Comparison of ENCODE assay signal across 8 cellular contexts in the genomic region with DNA sequence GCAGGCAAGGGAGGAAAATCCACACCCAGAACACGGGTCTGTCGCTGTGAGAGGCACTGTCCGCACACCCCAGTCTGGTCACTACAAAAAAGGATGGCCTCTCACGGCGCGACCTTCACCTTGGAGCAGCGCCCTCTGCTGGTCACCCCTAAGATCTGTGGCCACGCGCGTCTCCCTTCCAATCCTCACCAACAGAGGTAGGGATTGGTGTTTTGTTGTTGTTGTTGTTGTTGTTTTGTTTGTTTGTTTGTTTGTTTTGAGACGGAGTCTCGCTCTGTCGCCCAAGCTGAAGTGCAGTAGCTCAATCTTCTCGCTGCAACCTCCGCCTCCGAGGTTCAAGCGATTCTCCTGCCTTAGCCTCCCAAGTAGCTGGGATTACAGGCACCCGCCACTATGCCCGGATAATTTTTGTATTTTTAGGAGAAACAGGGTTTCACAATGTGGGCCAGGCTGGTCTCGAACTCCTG. TPM values are rescaled to one million over a fixed set of nuclear protein-coding genes. Genes with fewer than 3 reads are reported as not detected.
DNase-seq lines count a peak whose midpoint lies in the region; ATAC-seq and TF ChIP-seq lines count a peak whose summit lies in the region.

No MANE protein-coding gene starts in this region.

- POLR2A ChIA-PET in WTC11 (lab: Charles Lee) = interaction anchor here (0.9 kb wide), 1 partner anchor 15 kb away, joined by 3 read pairs; no protein-coding TSS in a partner anchor

- peak overlapping the region; percentile 51 for H3K4me3 Mint-ChIP-seq in WTC11

- ATAC-seq in WTC11 (peak; percentile 96), HG02938 (IDR thresholded peaks at IDR 0.05; ENCODE audit: unreplicated experiment) (no peak)

- DNase-seq in KBM-7 (peak; percentile 68), WTC11 (ENCODE audit: low spot score) (peak; percentile 82), cerebellar cortex (ENCODE audit: low spot score) (peak; percentile 16), lung microvascular endothelial cell (ENCODE audit: low read depth in 2 of 2) (peak; percentile 35 to 54), NCI-H2171 (lab: John Stamatoyannopoulos, UW) (no peak)
- DNase-seq in stimulated activated CD8-positive, alpha-beta memory T cell treated with anti-CD3 and anti-CD28 coated beads, Interleukin-4, amount 100 ng/mL, for 48 hours = peak; percentile 87

- in situ Hi-C loops in KBM-7 (cut with MboI; ENCODE audit: low pct_unique_long_range_greater_than_20kb, low sequenced_read_pairs) = no loop called here

- H3K4me1 Mint-ChIP-seq in WTC11 = peaks cover 3% of the 10 kb centered on the region

- TF ChIP-seq CTCF in GM12874 (IDR thresholded peaks at IDR 0.05; ENCODE audit: insufficient read depth, low read depth, low read length) (peak; percentile 87), WTC11 (IDR thresholded peaks at IDR 0.05) (peak; percentile 87)

- peak overlapping the region; percentile 88; the same call in 1 of the 2 replicates for H3K27ac Mint-ChIP-seq in WTC11

- H3K27me3 Mint-ChIP-seq in WTC11 (ENCODE audit: low read depth) = no peaks in the 10 kb centered on the region; the same call in 1 of the 2 replicates

- no peaks in the 10 kb centered on the region for H3K9me3 Mint-ChIP-seq in WTC11

- CTCF ChIA-PET in WTC11 (lab: Charles Lee) = interaction anchor here (1.0 to 1.6 kb wide), 6 partner anchors 8 to 69 kb away, joined by 3 to 4 read pairs (median 4); a partner anchor contains a TSS

- no peaks in the 10 kb centered on the region for H3K36me3 Mint-ChIP-seq in WTC11

TF ChIP-seq in WTC11, 78 proteins besides CTCF, POLR2A, EP300 and RAD21:
- TF ChIP-seq FOXK1 (CRISPR knock-in tag; IDR thresholded peaks at IDR 0.05) = 0 out of 2 replicates have a peak, but pooled peaks have one; percentile 4
- peak; percentile 57; the same call in 1 of the 2 replicates for TF ChIP-seq GTF2I (CRISPR knock-in tag; conservative IDR thresholded peaks at IDR 0.05)
- TF ChIP-seq SOX15 (CRISPR knock-in tag; IDR thresholded peaks at IDR 0.05) = no peak
- TF ChIP-seq SMAD3 (CRISPR knock-in tag; IDR thresholded peaks at IDR 0.05; ENCODE audit: borderline replicate concordance) = no peak
- TF ChIP-seq FOXP1 (CRISPR knock-in tag; IDR thresholded peaks at IDR 0.05; ENCODE audit: borderline replicate concordance) = peak; percentile 91

RNA-seq across cellular contexts. Expression of a gene that starts 15.0 kb away (rescaled TPM):
- total RNA-seq in WTC11 (2021) = 27.4 to 29.5 TPM (median 28.2 TPM) in 3 replicates
- 20.9 and 32.7 TPM in 2 replicates for total RNA-seq in lung microvascular endothelial cell

RNA-seq across cellular contexts. Expression of a gene that starts 24.3 kb away (rescaled TPM):
- total RNA-seq in WTC11 (2021) (426 to 466 TPM (median 431 TPM) in 3 replicates), lung microvascular endothelial cell (47.4 and 70.4 TPM in 2 replicates)
